In the genomic region with DNA sequence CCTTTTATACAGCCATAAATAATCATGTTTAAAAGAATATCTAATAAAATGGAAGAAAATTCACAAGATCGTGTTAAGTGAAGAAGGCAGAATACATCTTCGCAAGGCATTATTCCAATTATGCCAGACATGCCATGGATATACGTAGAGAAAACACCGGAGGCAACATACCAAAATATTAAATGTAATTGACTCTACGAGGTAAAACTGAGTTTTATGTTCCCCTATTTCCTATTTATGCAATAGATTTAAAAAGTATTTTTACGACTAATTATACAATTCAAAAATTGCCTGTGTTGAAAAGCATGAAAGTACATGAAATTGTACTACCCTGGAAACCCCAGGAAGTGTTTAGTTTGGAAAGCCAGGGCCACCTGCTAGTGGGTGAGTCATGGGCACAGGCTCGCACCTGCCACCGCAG, we compare ENCODE assay signal across 8 cellular contexts. TPM values are rescaled to one million over a fixed set of nuclear protein-coding genes. Genes with fewer than 3 reads are reported as not detected.
DNase-seq lines count a peak whose midpoint lies in the region; ATAC-seq, FAIRE-seq and TF ChIP-seq lines count a peak whose summit lies in the region.

No MANE protein-coding gene starts in this region.

- peak overlapping the region in 1 of 2 experiments; percentile 76 for H2BK12ac ChIP-seq in mesenchymal stem cell (ENCODE audit: low read length in 2 of 2)

- peak overlapping the region in 1 of 2 experiments; percentile 49 for H3K18ac ChIP-seq in mesenchymal stem cell (ENCODE audit: low read depth in 1 of 2, low read length in 2 of 2)

- H2BK120ac ChIP-seq in mesenchymal stem cell (ENCODE audit: low read depth, low read length) = peak overlapping the region; percentile 59

- TF ChIP-seq POLR2A in GM12878 (IDR thresholded peaks at IDR 0.05; ENCODE audit: low read depth, low read length) = no peak

- H3K4me1 Mint-ChIP-seq in Calu3 (ENCODE audit: low read depth, unreplicated experiment) = peaks cover 23% of the 10 kb centered on the region

- no peak overlapping the region for H2BK5ac ChIP-seq in mesenchymal stem cell (ENCODE audit: low read depth, low read length, poor library complexity, severe bottlenecking)

- WGBS in GM12878 (ENCODE audit: insufficient coverage, insufficient replicate concordance, low lambda C conversion rate, missing lambda C conversion rate) = 39% methylated on average over 8 of the region's 8 CpGs
- WGBS in mesenchymal stem cell = 64% methylated on average over 6 of the region's 8 CpGs

- no peaks in the 10 kb centered on the region for H3K9me3 Mint-ChIP-seq in Calu3 (ENCODE audit: low read depth, unreplicated experiment)

- H3K4me1 ChIP-seq in GM12878 (ENCODE audit: control insufficient read depth, insufficient read depth, low read length) (peaks cover 29% of the 10 kb centered on the region), mesenchymal stem cell (ENCODE audit: control insufficient read depth, insufficient read depth, low read depth, low read length) (peaks cover 28% of the 10 kb centered on the region)

- H3K4me3 ChIP-seq in GM12878 (peak overlapping the region; percentile 96), mesenchymal stem cell (ENCODE audit: insufficient read depth in 1 of 2, low read depth in 1 of 2, low read length in 2 of 2) (peak overlapping the region; percentile 47 to 96)

- FAIRE-seq in GM12878 (lab: Jason Lieb, UNC) = no peak

- peaks cover 10 to 14% of the 10 kb centered on the region in 2 experiments for H3K36me3 ChIP-seq in GM12878 (ENCODE audit: control insufficient read depth in 2 of 2, insufficient read depth in 2 of 2, low read length in 1 of 2)
- peaks cover 5 to 21% of the 10 kb centered on the region in 2 experiments for H3K36me3 ChIP-seq in mesenchymal stem cell (ENCODE audit: control insufficient read depth in 1 of 2, insufficient read depth in 2 of 2, low read depth in 1 of 2, low read length in 2 of 2)

- peak overlapping the region; percentile 96 for H3K27ac Mint-ChIP-seq in Calu3 (ENCODE audit: unreplicated experiment)

- peak overlapping the region; percentile 33 for H4K8ac ChIP-seq in mesenchymal stem cell (ENCODE audit: low read length)

- H3K27ac ChIP-seq in GM12878 (ENCODE audit: control insufficient read depth, insufficient read depth) = peak overlapping the region; percentile 97
- H3K27ac ChIP-seq in mesenchymal stem cell (ENCODE audit: low read length, poor library complexity, severe bottlenecking) = peak overlapping the region; percentile 83

- no peak for TF ChIP-seq RAD21 in GM12878 (IDR thresholded peaks at IDR 0.05; ENCODE audit: insufficient read depth, low read depth, low read length)

- RAD21 ChIA-PET in GM12878 (lab: Charles Lee; ENCODE audit: unreplicated experiment) = interaction anchor here (0.9 to 5.3 kb wide), 7 partner anchors 8 to 66 kb away, joined by 3 to 45 read pairs (median 11); a partner anchor contains a TSS

- peak overlapping the region; percentile 60 for H2BK15ac ChIP-seq in mesenchymal stem cell (ENCODE audit: low read depth, poor library complexity, severe bottlenecking)

- no peaks in the 10 kb centered on the region; the same call in 1 of the 2 replicates for H4K20me1 ChIP-seq in GM12878 (ENCODE audit: control insufficient read depth, insufficient read depth)

- H3K9ac ChIP-seq in GM12878 (ENCODE audit: control insufficient read depth, insufficient read depth, low read length) (peak overlapping the region; percentile 99), mesenchymal stem cell (ENCODE audit: low read length) (peak overlapping the region; percentile 90)

- H3K14ac ChIP-seq in mesenchymal stem cell (ENCODE audit: low read length in 2 of 2) = no peak overlapping the region

- no peak overlapping the region for H4K91ac ChIP-seq in mesenchymal stem cell (ENCODE audit: low read length)

- in situ Hi-C loops in GM12878 (cut with MboI) = no loop called here

- peaks cover 17% of the 10 kb centered on the region for H3K79me1 ChIP-seq in mesenchymal stem cell (replicated peaks; ENCODE audit: low read length, poor library complexity, severe bottlenecking)

- SMC1A ChIA-PET in GM12878 (lab: Charles Lee; ENCODE audit: uncharacterized antibody, unreplicated experiment) = interaction anchor here (0.8 to 5.6 kb wide), 7 partner anchors 8 to 66 kb away, joined by 3 to 41 read pairs (median 6); a partner anchor contains a TSS

- H3K4ac ChIP-seq in mesenchymal stem cell (ENCODE audit: low read depth in 1 of 2, low read length in 2 of 2) = peak overlapping the region in 1 of 2 experiments; percentile 84

- intact Hi-C loops in Calu3 (cut with micrococcal nuclease; ENCODE audit: unreplicated experiment) (no loop called here), GM12878 (cut with micrococcal nuclease; ENCODE audit: unreplicated experiment) (loop anchor here (1.0 to 2.0 kb wide), 2 partner anchors 12 to 45 kb away; partner anchors contain the start of genes ACTR3C, LRRC61 and ZNF775)

- H3K79me2 ChIP-seq in GM12878 (ENCODE audit: control insufficient read depth, insufficient read depth, low read length) = peaks cover 50% of the 10 kb centered on the region

- no peaks in the 10 kb centered on the region for H3K27me3 ChIP-seq in GM12878 (replicated peaks in 1 of 2; ENCODE audit: control insufficient read depth in 2 of 2, insufficient read depth in 2 of 2, low read length in 1 of 2)
- H3K27me3 ChIP-seq in mesenchymal stem cell (ENCODE audit: control insufficient read depth in 1 of 2, insufficient read depth in 1 of 2, low read length in 2 of 2) = peaks cover 4 to 9% of the 10 kb centered on the region in 2 experiments

- H3K9me3 ChIP-seq in GM12878 (replicated peaks; ENCODE audit: control insufficient read depth, insufficient read depth, low read length) (no peaks in the 10 kb centered on the region), mesenchymal stem cell (ENCODE audit: control insufficient read depth, low read length) (no peaks in the 10 kb centered on the region)

- no peak overlapping the region for H3K23ac ChIP-seq in mesenchymal stem cell (ENCODE audit: low read length in 2 of 2)

- no peaks in the 10 kb centered on the region for H3K27me3 Mint-ChIP-seq in Calu3 (ENCODE audit: unreplicated experiment)

- 0 out of 4 replicates have a peak, but pooled peaks of 1 of the 2 experiments have one; percentile 46 for TF ChIP-seq EP300 in GM12878 (IDR thresholded peaks at IDR 0.05; ENCODE audit: borderline replicate concordance in 1 of 2, control insufficient read depth in 1 of 2, low read depth in 2 of 2, low read length in 2 of 2)

- POLR2A ChIA-PET in GM12878 (lab: Charles Lee) = interaction anchor here (0.9 to 4.9 kb wide), 8 partner anchors 10 to 47 kb away, joined by 3 to 46 read pairs (median 10); a partner anchor contains a TSS

- DNase-seq in Calu3 (no peak), HuH-7 (ENCODE audit: low spot score) (peak; percentile 75), GM12878 (ENCODE audit: low read depth, low spot score) (no peak), mesenchymal stem cell (peak; percentile 60)

- CTCF ChIA-PET in Calu3 (lab: Charles Lee) = interaction anchor here (1.1 to 1.6 kb wide), 2 partner anchors 10 to 11 kb away, joined by 3 read pairs; no protein-coding TSS in a partner anchor
- CTCF ChIA-PET in GM12878 (lab: Yijun Ruan, JAX) = interaction anchor here (0.9 to 7.7 kb wide), 9 partner anchors 10 to 54 kb away, joined by 3 to 70 read pairs (median 7); a partner anchor contains a TSS

- no peak for TF ChIP-seq CTCF in Calu3 (IDR thresholded peaks at IDR 0.05; ENCODE audit: unreplicated experiment)
- TF ChIP-seq CTCF in GM12878 (IDR thresholded peaks at IDR 0.05 in 2 of 3, conservative IDR thresholded peaks at IDR 0.05 in 1 of 3; ENCODE audit: control insufficient read depth in 2 of 3, extremely low read depth in 1 of 3, insufficient read depth in 1 of 3, low read depth in 3 of 3, low read length in 3 of 3) = no peak

- H3K4me2 ChIP-seq in GM12878 (ENCODE audit: control insufficient read depth, insufficient read depth) = peak overlapping the region; percentile 93
- H3K4me2 ChIP-seq in mesenchymal stem cell (ENCODE audit: low read length, poor library complexity, severe bottlenecking) = peak overlapping the region; percentile 92

- peaks cover 49% of the 10 kb centered on the region for H3K36me3 Mint-ChIP-seq in Calu3 (ENCODE audit: insufficient read depth, unreplicated experiment)

- H2AK5ac ChIP-seq in mesenchymal stem cell (ENCODE audit: low read length, severe bottlenecking) = no peak overlapping the region

- ATAC-seq in GM12878 (no peak), HG03280 (IDR thresholded peaks at IDR 0.05; ENCODE audit: unreplicated experiment) (no peak), HG02588 (IDR thresholded peaks at IDR 0.05; ENCODE audit: unreplicated experiment) (no peak), HG02642 (IDR thresholded peaks at IDR 0.05; ENCODE audit: poor library complexity, unreplicated experiment) (no peak), GM21367 (IDR thresholded peaks at IDR 0.05; ENCODE audit: unreplicated experiment) (no peak)

- peak overlapping the region; percentile 69 for H2AFZ ChIP-seq in GM12878 (ENCODE audit: control insufficient read depth, low read depth, low read length)
- peak overlapping the region; percentile 46 for H2AFZ ChIP-seq in mesenchymal stem cell (ENCODE audit: low read depth, low read length)

- BruUV-seq in Calu3 (replicated peaks; lab: Mats Ljungman, UMichigan) (no TSS peak), GM12878 (replicated peaks; lab: Mats Ljungman, UMichigan) (no TSS peak)

- H3K4me3 Mint-ChIP-seq in Calu3 (ENCODE audit: low read depth, unreplicated experiment) = peak overlapping the region; percentile 90

RNA-seq across cellular contexts. Expression of gene REPIN1, which starts 0.9 kb away (rescaled TPM):
- total RNA-seq in Calu3 (2022) (185 and 189 TPM in 2 replicates), GM12878 (2014; rRNA removed) (111 and 122 TPM in 2 replicates), GM12878 (2014; rRNA removed; fragmentation: Illumina TruSeq; extraction: Trizol) (32.1 and 38.7 TPM in 2 replicates), GM12878 (2021) (161 and 172 TPM in 2 replicates)
- 152 and 192 TPM in 2 replicates for total RNA-seq in GM12878 (2013; cell fraction: nucleolus; rRNA removed)
- 43.7 TPM for polyA plus RNA-seq in GM12878 (2011; ENCODE audit: low read depth)
- polyA plus RNA-seq in GM12878 (2011; rRNA removed) (56.3 and 88.0 TPM in 2 replicates), GM12878 (2014; fragmentation: Illumina TruSeq; extraction: Trizol) (22.3 and 47.3 TPM in 2 replicates), GM12878 (2014; fragmentation: Nextera tagmentation; extraction: Ambion mirVana) (10 to 100 TPM in 1 of 2 experiments, 1 to 10 TPM in 1; 5.1 to 12.6 TPM), GM12878 (2014; rRNA removed) (139 and 159 TPM in 2 replicates), GM12878 (2016; fragmentation: Nextera tagmentation; extraction: Ambion mirVana) (10 to 100 TPM; 66.4 to 87.4 TPM)
- polyA plus RNA-seq in GM12878 (2011; cell fraction: cytosol; rRNA removed) = 135 and 158 TPM in 2 replicates
- polyA plus RNA-seq in GM12878 (2011; cell fraction: nucleus; rRNA removed) = 309 and 343 TPM in 2 replicates
- 96.5 and 107 TPM in 2 replicates for polyA plus RNA-seq in GM12878 (2012)
- polyA minus RNA-seq in GM12878 (2011; rRNA and poly(A)+ RNA removed) = 40.9 and 86.3 TPM in 2 replicates
- polyA minus RNA-seq in GM12878 (2011; cell fraction: cytosol; rRNA and poly(A)+ RNA removed) = 35.8 and 41.2 TPM in 2 replicates
- 59.8 and 89.9 TPM in 2 replicates for polyA minus RNA-seq in GM12878 (2011; cell fraction: nucleus; rRNA and poly(A)+ RNA removed)
- polyA plus RNA-seq in mesenchymal stem cell (2013, experiment 1 of 2) = 68.4 TPM
- polyA plus RNA-seq in mesenchymal stem cell (2013, experiment 2 of 2) = 69.3 TPM

RNA-seq across cellular contexts. Expression of gene ZNF775, which starts 11.4 kb away (rescaled TPM):
- 5.3 and 5.8 TPM in 2 replicates for total RNA-seq in Calu3 (2022)
- total RNA-seq in GM12878 (2013; cell fraction: nucleolus; rRNA removed) = 7.9 and 10.6 TPM in 2 replicates
- 7.2 and 11.0 TPM in 2 replicates for total RNA-seq in GM12878 (2014; rRNA removed)
- 2.3 and 2.8 TPM in 2 replicates for total RNA-seq in GM12878 (2014; rRNA removed; fragmentation: Illumina TruSeq; extraction: Trizol)
- 12.1 and 14.3 TPM in 2 replicates for total RNA-seq in GM12878 (2021)
- 1.1 TPM for polyA plus RNA-seq in GM12878 (2011; ENCODE audit: low read depth)
- 1.8 and 3.6 TPM in 2 replicates for polyA plus RNA-seq in GM12878 (2011; rRNA removed)
- polyA plus RNA-seq in GM12878 (2011; cell fraction: cytosol; rRNA removed) = 3.6 and 8.5 TPM in 2 replicates
- 9.0 and 11.2 TPM in 2 replicates for polyA plus RNA-seq in GM12878 (2011; cell fraction: nucleus; rRNA removed)
- polyA plus RNA-seq in GM12878 (2012) = 5.9 and 7.2 TPM in 2 replicates
- 0.32 and 0.71 TPM in 2 replicates for polyA plus RNA-seq in GM12878 (2014; fragmentation: Illumina TruSeq; extraction: Trizol)
- under 1 TPM; 0.05 to 0.46 TPM for polyA plus RNA-seq in GM12878 (2014; fragmentation: Nextera tagmentation; extraction: Ambion mirVana)
- 9.7 and 11.8 TPM in 2 replicates for polyA plus RNA-seq in GM12878 (2014; rRNA removed)
- 1 to 10 TPM in 1 of 2 experiments, under 1 TPM in 1; 0.62 to 1.4 TPM for polyA plus RNA-seq in GM12878 (2016; fragmentation: Nextera tagmentation; extraction: Ambion mirVana)
- polyA minus RNA-seq in GM12878 (2011; rRNA and poly(A)+ RNA removed) = 1.1 and 3.0 TPM in 2 replicates
- 3.5 and 5.1 TPM in 2 replicates for polyA minus RNA-seq in GM12878 (2011; cell fraction: cytosol; rRNA and poly(A)+ RNA removed)
- polyA minus RNA-seq in GM12878 (2011; cell fraction: nucleus; rRNA and poly(A)+ RNA removed) = 2.3 and 4.7 TPM in 2 replicates
- 5.1 TPM for polyA plus RNA-seq in mesenchymal stem cell (2013, experiment 1 of 2)
- 4.8 TPM for polyA plus RNA-seq in mesenchymal stem cell (2013, experiment 2 of 2)

RNA-seq across cellular contexts. Expression of gene RARRES2, which starts 26.3 kb away (rescaled TPM):
- total RNA-seq in Calu3 (2022) (9.1 and 13.0 TPM in 2 replicates), GM12878 (2014; rRNA removed) (0.23 and 0.33 TPM in 2 replicates), GM12878 (2014; rRNA removed; fragmentation: Illumina TruSeq; extraction: Trizol) (not detected in 2 replicates), GM12878 (2021) (0.96 and 2.2 TPM in 2 replicates)
- total RNA-seq in GM12878 (2013; cell fraction: nucleolus; rRNA removed) = not detected in 2 replicates
- 1.8 TPM for polyA plus RNA-seq in GM12878 (2011; ENCODE audit: low read depth)
- polyA plus RNA-seq in GM12878 (2011; rRNA removed) (not detected in 2 replicates), GM12878 (2014; fragmentation: Illumina TruSeq; extraction: Trizol) (0.29 TPM in 1 of 2 replicates, not detected in the other), GM12878 (2014; fragmentation: Nextera tagmentation; extraction: Ambion mirVana) (under 1 TPM in 1 of 2 experiments, not detected in 1; 0.13 TPM), GM12878 (2014; rRNA removed) (0.18 and 0.41 TPM in 2 replicates), GM12878 (2016; fragmentation: Nextera tagmentation; extraction: Ambion mirVana) (under 1 TPM; 0.40 to 1.00 TPM)
- not detected in 2 replicates for polyA plus RNA-seq in GM12878 (2011; cell fraction: cytosol; rRNA removed)
- not detected in 2 replicates for polyA plus RNA-seq in GM12878 (2011; cell fraction: nucleus; rRNA removed)
- 1.9 and 2.2 TPM in 2 replicates for polyA plus RNA-seq in GM12878 (2012)
- polyA minus RNA-seq in GM12878 (2011; rRNA and poly(A)+ RNA removed) = not detected in 2 replicates
- polyA minus RNA-seq in GM12878 (2011; cell fraction: cytosol; rRNA and poly(A)+ RNA removed) = not detected in 2 replicates
- not detected in 2 replicates for polyA minus RNA-seq in GM12878 (2011; cell fraction: nucleus; rRNA and poly(A)+ RNA removed)
- polyA plus RNA-seq in mesenchymal stem cell (2013, experiment 1 of 2) = 155 TPM
- 162 TPM for polyA plus RNA-seq in mesenchymal stem cell (2013, experiment 2 of 2)

RNA-seq across cellular contexts. Expression of gene ACTR3C, which starts 44.3 kb away (rescaled TPM):
- total RNA-seq in Calu3 (2022) (22.8 and 26.0 TPM in 2 replicates), GM12878 (2014; rRNA removed) (8.6 and 8.9 TPM in 2 replicates), GM12878 (2014; rRNA removed; fragmentation: Illumina TruSeq; extraction: Trizol) (6.1 and 6.3 TPM in 2 replicates), GM12878 (2021) (3.5 and 6.5 TPM in 2 replicates)
- total RNA-seq in GM12878 (2013; cell fraction: nucleolus; rRNA removed) = 55.8 and 61.6 TPM in 2 replicates
- 2.2 TPM for polyA plus RNA-seq in GM12878 (2011; ENCODE audit: low read depth)
- polyA plus RNA-seq in GM12878 (2011; rRNA removed) (7.4 and 8.6 TPM in 2 replicates), GM12878 (2014; fragmentation: Illumina TruSeq; extraction: Trizol) (3.3 and 3.4 TPM in 2 replicates), GM12878 (2014; fragmentation: Nextera tagmentation; extraction: Ambion mirVana) (1 to 10 TPM; 2.0 to 2.7 TPM), GM12878 (2014; rRNA removed) (5.3 and 5.6 TPM in 2 replicates), GM12878 (2016; fragmentation: Nextera tagmentation; extraction: Ambion mirVana) (10 to 100 TPM in 1 of 2 experiments, 1 to 10 TPM in 1; 6.6 to 10.2 TPM)
- 3.3 and 4.1 TPM in 2 replicates for polyA plus RNA-seq in GM12878 (2011; cell fraction: cytosol; rRNA removed)
- 11.1 and 14.7 TPM in 2 replicates for polyA plus RNA-seq in GM12878 (2011; cell fraction: nucleus; rRNA removed)
- 1.7 and 2.2 TPM in 2 replicates for polyA plus RNA-seq in GM12878 (2012)
- polyA minus RNA-seq in GM12878 (2011; rRNA and poly(A)+ RNA removed) = 21.7 and 27.0 TPM in 2 replicates
- polyA minus RNA-seq in GM12878 (2011; cell fraction: cytosol; rRNA and poly(A)+ RNA removed) = 8.3 and 8.6 TPM in 2 replicates
- polyA minus RNA-seq in GM12878 (2011; cell fraction: nucleus; rRNA and poly(A)+ RNA removed) = 69.0 and 127 TPM in 2 replicates
- not detected for polyA plus RNA-seq in mesenchymal stem cell (2013, experiment 1 of 2)
- polyA plus RNA-seq in mesenchymal stem cell (2013, experiment 2 of 2) = not detected

RNA-seq across cellular contexts. Expression of gene LRRC61, which starts 44.5 kb away (rescaled TPM):
- 14.6 and 22.5 TPM in 2 replicates for total RNA-seq in Calu3 (2022)
- 16.2 and 18.9 TPM in 2 replicates for total RNA-seq in GM12878 (2013; cell fraction: nucleolus; rRNA removed)
- 26.9 and 32.6 TPM in 2 replicates for total RNA-seq in GM12878 (2014; rRNA removed)
- total RNA-seq in GM12878 (2014; rRNA removed; fragmentation: Illumina TruSeq; extraction: Trizol) = 6.9 and 9.2 TPM in 2 replicates
- 28.9 and 31.1 TPM in 2 replicates for total RNA-seq in GM12878 (2021)
- polyA plus RNA-seq in GM12878 (2011; ENCODE audit: low read depth) = 6.5 TPM
- 9.6 and 16.3 TPM in 2 replicates for polyA plus RNA-seq in GM12878 (2011; rRNA removed)
- 34.0 and 39.8 TPM in 2 replicates for polyA plus RNA-seq in GM12878 (2011; cell fraction: cytosol; rRNA removed)
- 16.1 and 23.6 TPM in 2 replicates for polyA plus RNA-seq in GM12878 (2011; cell fraction: nucleus; rRNA removed)
- polyA plus RNA-seq in GM12878 (2012) = 14.1 and 17.4 TPM in 2 replicates
- 3.6 and 5.9 TPM in 2 replicates for polyA plus RNA-seq in GM12878 (2014; fragmentation: Illumina TruSeq; extraction: Trizol)
- polyA plus RNA-seq in GM12878 (2014; fragmentation: Nextera tagmentation; extraction: Ambion mirVana) = 1 to 10 TPM; 1.4 to 2.5 TPM
- 27.3 and 32.4 TPM in 2 replicates for polyA plus RNA-seq in GM12878 (2014; rRNA removed)
- polyA plus RNA-seq in GM12878 (2016; fragmentation: Nextera tagmentation; extraction: Ambion mirVana) = 10 to 100 TPM; 44.9 to 54.2 TPM
- polyA minus RNA-seq in GM12878 (2011; rRNA and poly(A)+ RNA removed) = 19.7 and 23.8 TPM in 2 replicates
- polyA minus RNA-seq in GM12878 (2011; cell fraction: cytosol; rRNA and poly(A)+ RNA removed) = 18.7 and 22.9 TPM in 2 replicates
- 5.9 and 13.7 TPM in 2 replicates for polyA minus RNA-seq in GM12878 (2011; cell fraction: nucleus; rRNA and poly(A)+ RNA removed)
- not detected for polyA plus RNA-seq in mesenchymal stem cell (2013, experiment 1 of 2)
- polyA plus RNA-seq in mesenchymal stem cell (2013, experiment 2 of 2) = not detected

Comparison
In these comparisons a context has a peak if more than half of its experiments do, and no peak if none do; other contexts are left out.
1. DNase-seq: peak in HuH-7 (single experiment) and mesenchymal stem cell (single experiment); none in Calu3 (single experiment) and GM12878 (single experiment).